ENCODE assay signal across 11 cellular contexts in the genomic region with DNA sequence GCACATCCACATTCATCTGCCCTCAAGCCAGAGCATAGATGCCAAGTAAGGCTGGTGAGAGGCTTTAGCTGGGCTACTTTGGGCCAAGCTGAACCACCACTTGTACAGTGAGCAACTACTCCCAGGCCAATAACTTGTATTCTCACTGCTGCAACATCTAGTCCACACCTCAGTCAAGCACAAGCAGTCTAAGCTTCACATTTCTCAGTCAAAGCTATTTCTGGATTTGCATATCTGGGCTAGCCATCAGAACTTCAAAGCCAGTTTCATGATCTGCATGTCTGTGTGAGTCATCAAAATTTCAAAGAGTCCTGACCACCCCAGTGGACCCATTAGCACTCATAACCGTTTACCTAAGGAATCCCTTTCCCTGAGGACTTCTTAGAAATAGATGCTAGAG.
DNase-seq lines count a peak whose midpoint lies in the region; ATAC-seq and TF ChIP-seq lines count a peak whose summit lies in the region.
"Had no signal": no experiment of that assay in that cellular context is flagged by ENCODE, and none has a peak within 500 bp of the region (broad histone marks: within the 10 kb centered on the region; RNA-seq: fewer than 3 reads in every experiment).

No MANE protein-coding gene starts in this region.

- no peaks in the 10 kb centered on the region for H3K9me3 ChIP-seq in fibroblast of lung (ENCODE audit: control insufficient read depth, insufficient read depth, low read depth, low read length)
- no peaks in the 10 kb centered on the region for H3K9me3 ChIP-seq in smooth muscle cell (replicated peaks; ENCODE audit: low read depth)

- H3K4me3 ChIP-seq in fibroblast of lung (replicated peaks in 1 of 4; ENCODE audit: control extremely low read depth in 1 of 4, insufficient read depth in 1 of 4, low read depth in 3 of 4, low read length in 4 of 4) (no peak overlapping the region), smooth muscle cell (no peak overlapping the region)

- H3K4me2 ChIP-seq in fibroblast of lung (ENCODE audit: extremely low read depth, insufficient read depth, low read length), result no peak overlapping the region
- peak overlapping the region; percentile 22 for H3K4me2 ChIP-seq in smooth muscle cell

- peak; percentile 0 for DNase-seq in SIG-M5 treated with dmso at 0.1 percent for 504 hours (lab: John Stamatoyannopoulos, UW; ENCODE audit: unreplicated experiment)
- no peak for DNase-seq in SIG-M5 (lab: John Stamatoyannopoulos, UW)
- peak; percentile 24 for DNase-seq in HS-27A (ENCODE audit: low read depth)
- DNase-seq in fibroblast of lung (ENCODE audit: low read depth in 2 of 2), result peak; percentile 28 to 94
- DNase-seq in smooth muscle cell (lab: John Stamatoyannopoulos, UW; ENCODE audit: unreplicated experiment), result no peak
- DNase-seq in activated T-cell treated with anti-CD3 and anti-CD28 coated beads, Interleukin-2, amount 50 U/mL, for 72 hours, result no peak
- DNase-seq in activated CD8-positive, alpha-beta T cell treated with anti-CD3 and anti-CD28 coated beads, Interleukin-2, amount 10 ng/mL, durations not matched to agents 7 days and 5 days, result no peak
- DNase-seq: amniotic stem cell had no signal

- CTCF ChIA-PET in activated CD8-positive, alpha-beta T cell treated with anti-CD3 and anti-CD28 coated beads, Interleukin-2, amount 10 ng/mL, durations not matched to agents 7 days and 5 days (lab: Charles Lee), result interaction anchor here (0.9 kb wide), 1 partner anchor 9 kb away, joined by 4 read pairs; no protein-coding TSS in a partner anchor

- H3K4me1 ChIP-seq in fibroblast of lung (ENCODE audit: control insufficient read depth, extremely low read depth, insufficient read depth, low read length) (peaks cover 3% of the 10 kb centered on the region), smooth muscle cell (ENCODE audit: low read depth) (peaks cover 6% of the 10 kb centered on the region)

- no peaks in the 10 kb centered on the region for H3K79me2 ChIP-seq in fibroblast of lung (ENCODE audit: control insufficient read depth, insufficient read depth, low read length)
- no peaks in the 10 kb centered on the region for H3K79me2 ChIP-seq in smooth muscle cell (ENCODE audit: low read depth)

- POLR2A ChIA-PET in activated CD8-positive, alpha-beta T cell treated with anti-CD3 and anti-CD28 coated beads, Interleukin-2, amount 10 ng/mL, durations not matched to agents 7 days and 5 days (lab: Charles Lee), result no interaction called here

- H3K27me3 Mint-ChIP-seq in activated T-cell treated with anti-CD3 and anti-CD28 coated beads, Interleukin-2, amount 50 U/mL, for 72 hours (ENCODE audit: low read depth), result no peaks in the 10 kb centered on the region
- no peaks in the 10 kb centered on the region for H3K27me3 Mint-ChIP-seq in activated CD8-positive, alpha-beta T cell treated with anti-CD3 and anti-CD28 coated beads, Interleukin-2, amount 10 ng/mL, durations not matched to agents 7 days and 5 days (ENCODE audit: low read depth)
- H3K27me3 Mint-ChIP-seq: stimulated activated naive CD8-positive, alpha-beta T cell treated with anti-CD3 and anti-CD28 coated beads, Interleukin-15, Interleukin-2, amounts not matched to agents 100 ng/mL and 50 ng/mL, for 24 hours had no signal

- H3K27ac ChIP-seq in fibroblast of lung (ENCODE audit: insufficient read depth, low read length) (no peak overlapping the region), smooth muscle cell (ENCODE audit: low read depth) (peak overlapping the region; percentile 50)
- H3K27ac ChIP-seq: VCaP had no signal

- no peaks in the 10 kb centered on the region for H3K36me3 Mint-ChIP-seq in activated T-cell treated with anti-CD3 and anti-CD28 coated beads, Interleukin-2, amount 50 U/mL, for 72 hours (ENCODE audit: insufficient read depth in 2 of 2)
- no peaks in the 10 kb centered on the region for H3K36me3 Mint-ChIP-seq in activated CD8-positive, alpha-beta T cell treated with anti-CD3 and anti-CD28 coated beads, Interleukin-2, amount 10 ng/mL, durations not matched to agents 7 days and 5 days (ENCODE audit: low read depth)

- H3K27me3 ChIP-seq in fibroblast of lung (ENCODE audit: control insufficient read depth, insufficient read depth, low read length) (no peaks in the 10 kb centered on the region), smooth muscle cell (ENCODE audit: low read depth) (no peaks in the 10 kb centered on the region)

- TF ChIP-seq CTCF in fibroblast of lung (conservative IDR thresholded peaks at IDR 0.05 in 1 of 2, IDR thresholded peaks at IDR 0.05 in 1 of 2; ENCODE audit: low read depth in 1 of 2, low read length in 2 of 2), result no peak
- TF ChIP-seq CTCF in smooth muscle cell (IDR thresholded peaks at IDR 0.05; ENCODE audit: borderline replicate concordance, insufficient read depth, poor library complexity, severe bottlenecking), result no peak

- no peak overlapping the region for H3K4me3 Mint-ChIP-seq in activated T-cell treated with anti-CD3 and anti-CD28 coated beads, Interleukin-2, amount 50 U/mL, for 72 hours
- no peak overlapping the region for H3K4me3 Mint-ChIP-seq in activated CD8-positive, alpha-beta T cell treated with anti-CD3 and anti-CD28 coated beads, Interleukin-2, amount 10 ng/mL, durations not matched to agents 7 days and 5 days
- H3K4me3 Mint-ChIP-seq: stimulated activated naive CD8-positive, alpha-beta T cell treated with anti-CD3 and anti-CD28 coated beads, Interleukin-15, Interleukin-2, amounts not matched to agents 100 ng/mL and 50 ng/mL, for 24 hours had no signal

- no peak overlapping the region for H3K27ac Mint-ChIP-seq in activated T-cell treated with anti-CD3 and anti-CD28 coated beads, Interleukin-2, amount 50 U/mL, for 72 hours
- no peak overlapping the region for H3K27ac Mint-ChIP-seq in activated CD8-positive, alpha-beta T cell treated with anti-CD3 and anti-CD28 coated beads, Interleukin-2, amount 10 ng/mL, durations not matched to agents 7 days and 5 days
- H3K27ac Mint-ChIP-seq: stimulated activated naive CD8-positive, alpha-beta T cell treated with anti-CD3 and anti-CD28 coated beads, Interleukin-15, Interleukin-2, amounts not matched to agents 100 ng/mL and 50 ng/mL, for 24 hours had no signal

- no peak for ATAC-seq in HG02973 (IDR thresholded peaks at IDR 0.05; ENCODE audit: unreplicated experiment)
- ATAC-seq in activated T-cell treated with anti-CD3 and anti-CD28 coated beads, Interleukin-2, amount 50 U/mL, for 72 hours (replicated peaks in 1 of 2), result no peak
- no peak for ATAC-seq in activated CD8-positive, alpha-beta T cell treated with anti-CD3 and anti-CD28 coated beads, Interleukin-2, amount 10 ng/mL, durations not matched to agents 7 days and 5 days

- no peaks in the 10 kb centered on the region for H3F3A ChIP-seq in smooth muscle cell (ENCODE audit: low read depth)

- 0% methylated on average over 1 of the region's 1 CpG for WGBS in smooth muscle cell (ENCODE audit: low lambda C conversion rate)

- H3K9me3 Mint-ChIP-seq in activated T-cell treated with anti-CD3 and anti-CD28 coated beads, Interleukin-2, amount 50 U/mL, for 72 hours, result no peaks in the 10 kb centered on the region
- no peaks in the 10 kb centered on the region for H3K9me3 Mint-ChIP-seq in activated CD8-positive, alpha-beta T cell treated with anti-CD3 and anti-CD28 coated beads, Interleukin-2, amount 10 ng/mL, durations not matched to agents 7 days and 5 days (ENCODE audit: insufficient read depth)
- H3K9me3 Mint-ChIP-seq: stimulated activated naive CD8-positive, alpha-beta T cell treated with anti-CD3 and anti-CD28 coated beads, Interleukin-15, Interleukin-2, amounts not matched to agents 100 ng/mL and 50 ng/mL, for 24 hours had no signal

- peaks cover 16% of the 10 kb centered on the region for H3K36me3 ChIP-seq in fibroblast of lung (ENCODE audit: control insufficient read depth, insufficient read depth, low read length)
- no peaks in the 10 kb centered on the region for H3K36me3 ChIP-seq in smooth muscle cell (ENCODE audit: low read depth)

- H4K20me1 ChIP-seq in fibroblast of lung (ENCODE audit: control insufficient read depth, extremely low read depth, insufficient read depth, low read length) (no peaks in the 10 kb centered on the region), smooth muscle cell (ENCODE audit: low read depth) (peaks cover 6% of the 10 kb centered on the region)

- H2AFZ ChIP-seq in fibroblast of lung (ENCODE audit: low read length), result no peak overlapping the region
- H2AFZ ChIP-seq in smooth muscle cell (ENCODE audit: low read depth), result no peak overlapping the region

- H3K9ac ChIP-seq in fibroblast of lung (ENCODE audit: insufficient read depth, low read length) (no peak overlapping the region), smooth muscle cell (ENCODE audit: low read depth) (no peak overlapping the region)

- H3K4me1 Mint-ChIP-seq in activated T-cell treated with anti-CD3 and anti-CD28 coated beads, Interleukin-2, amount 50 U/mL, for 72 hours (ENCODE audit: low read depth), result no peaks in the 10 kb centered on the region
- H3K4me1 Mint-ChIP-seq in activated CD8-positive, alpha-beta T cell treated with anti-CD3 and anti-CD28 coated beads, Interleukin-2, amount 10 ng/mL, durations not matched to agents 7 days and 5 days (ENCODE audit: low read depth), result no peaks in the 10 kb centered on the region

Comparison
In these comparisons a context has a peak if more than half of its experiments do, and no peak if none do; other contexts are left out.
1. DNase-seq: peak in SIG-M5 treated with dmso at 0.1 percent for 504 hours (single experiment), HS-27A (single experiment) and fibroblast of lung (2 of 2); none in SIG-M5 (single experiment), smooth muscle cell (single experiment), activated T-cell treated with anti-CD3 and anti-CD28 coated beads, Interleukin-2, amount 50 U/mL, for 72 hours (0 of 2) and activated CD8-positive, alpha-beta T cell treated with anti-CD3 and anti-CD28 coated beads, Interleukin-2, amount 10 ng/mL, durations not matched to agents 7 days and 5 days (single experiment).